In the genomic region with DNA sequence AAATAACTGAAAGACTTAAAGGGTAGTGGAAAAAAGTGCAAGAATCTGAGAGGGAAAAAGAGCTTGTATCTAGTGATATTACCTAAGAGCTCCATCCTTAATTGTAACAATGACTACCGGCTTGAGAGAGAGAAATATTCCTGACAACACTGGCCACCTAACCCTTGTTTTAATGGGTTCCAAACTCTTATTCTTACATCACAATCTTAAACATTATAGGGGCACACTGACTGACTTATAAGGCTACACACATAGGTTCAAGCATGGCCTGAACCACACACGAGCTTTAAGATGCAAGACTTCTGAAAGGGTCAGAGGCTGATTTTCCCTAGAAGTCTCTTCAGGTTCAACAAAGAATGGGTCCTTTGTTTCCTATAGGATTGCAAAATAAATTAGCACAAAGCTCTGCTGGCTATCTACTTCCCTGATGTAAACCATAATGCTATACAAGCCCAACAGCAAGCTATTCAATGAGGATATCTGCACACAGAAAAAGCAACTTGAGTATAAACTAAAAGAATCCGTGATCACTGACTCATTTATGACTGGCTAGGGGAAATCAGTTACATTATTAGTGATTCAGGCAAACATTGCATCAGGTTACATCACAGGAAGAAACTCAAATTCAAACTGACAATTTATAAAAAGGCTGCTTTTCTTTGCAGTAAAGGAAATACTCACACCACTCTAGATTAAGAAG, we compare ENCODE assay signal across 1 cellular context.
TF ChIP-seq lines count a peak whose summit lies in the region.

No MANE protein-coding gene starts in this region.

TF ChIP-seq in K562, 482 proteins besides CTCF, POLR2A, EP300 and RAD21 (continued from another document):
- TF ChIP-seq, protein P1, sequence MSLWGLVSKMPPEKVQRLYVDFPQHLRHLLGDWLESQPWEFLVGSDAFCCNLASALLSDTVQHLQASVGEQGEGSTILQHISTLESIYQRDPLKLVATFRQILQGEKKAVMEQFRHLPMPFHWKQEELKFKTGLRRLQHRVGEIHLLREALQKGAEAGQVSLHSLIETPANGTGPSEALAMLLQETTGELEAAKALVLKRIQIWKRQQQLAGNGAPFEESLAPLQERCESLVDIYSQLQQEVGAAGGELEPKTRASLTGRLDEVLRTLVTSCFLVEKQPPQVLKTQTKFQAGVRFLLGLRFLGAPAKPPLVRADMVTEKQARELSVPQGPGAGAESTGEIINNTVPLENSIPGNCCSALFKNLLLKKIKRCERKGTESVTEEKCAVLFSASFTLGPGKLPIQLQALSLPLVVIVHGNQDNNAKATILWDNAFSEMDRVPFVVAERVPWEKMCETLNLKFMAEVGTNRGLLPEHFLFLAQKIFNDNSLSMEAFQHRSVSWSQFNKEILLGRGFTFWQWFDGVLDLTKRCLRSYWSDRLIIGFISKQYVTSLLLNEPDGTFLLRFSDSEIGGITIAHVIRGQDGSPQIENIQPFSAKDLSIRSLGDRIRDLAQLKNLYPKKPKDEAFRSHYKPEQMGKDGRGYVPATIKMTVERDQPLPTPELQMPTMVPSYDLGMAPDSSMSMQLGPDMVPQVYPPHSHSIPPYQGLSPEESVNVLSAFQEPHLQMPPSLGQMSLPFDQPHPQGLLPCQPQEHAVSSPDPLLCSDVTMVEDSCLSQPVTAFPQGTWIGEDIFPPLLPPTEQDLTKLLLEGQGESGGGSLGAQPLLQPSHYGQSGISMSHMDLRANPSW (CRISPR knock-in tag; IDR thresholded peaks at IDR 0.05) = no peak
- TF ChIP-seq FOSL1 (tag; conservative IDR thresholded peaks at IDR 0.05) = peak; percentile 80
- peak; percentile 59; the same call in 1 of the 2 replicates for TF ChIP-seq FOXM1 (IDR thresholded peaks at IDR 0.05; ENCODE audit: low read depth)
- no peak for TF ChIP-seq FOXM1 (CRISPR knock-in tag; IDR thresholded peaks at IDR 0.05; ENCODE audit: low read depth)
- no peak for TF ChIP-seq MYNN (IDR thresholded peaks at IDR 0.05)
- no peak for TF ChIP-seq MYNN (CRISPR knock-in tag; IDR thresholded peaks at IDR 0.05)
- no peak for TF ChIP-seq EGR1 (conservative IDR thresholded peaks at IDR 0.05)
- 0 out of 2 replicates have a peak, but pooled peaks have one; percentile 40 for TF ChIP-seq KAT7 (CRISPR knock-in tag; IDR thresholded peaks at IDR 0.05; ENCODE audit: borderline replicate concordance)
- no peak for TF ChIP-seq NFATC3 (IDR thresholded peaks at IDR 0.05)
- 0 out of 2 replicates have a peak, but pooled peaks have one; percentile 19 for TF ChIP-seq CEBPB (tag; IDR thresholded peaks at IDR 0.05)
- TF ChIP-seq ATF7 (IDR thresholded peaks at IDR 0.05) = peak; percentile 21; the same call in 1 of the 2 replicates
- TF ChIP-seq, protein P2, sequence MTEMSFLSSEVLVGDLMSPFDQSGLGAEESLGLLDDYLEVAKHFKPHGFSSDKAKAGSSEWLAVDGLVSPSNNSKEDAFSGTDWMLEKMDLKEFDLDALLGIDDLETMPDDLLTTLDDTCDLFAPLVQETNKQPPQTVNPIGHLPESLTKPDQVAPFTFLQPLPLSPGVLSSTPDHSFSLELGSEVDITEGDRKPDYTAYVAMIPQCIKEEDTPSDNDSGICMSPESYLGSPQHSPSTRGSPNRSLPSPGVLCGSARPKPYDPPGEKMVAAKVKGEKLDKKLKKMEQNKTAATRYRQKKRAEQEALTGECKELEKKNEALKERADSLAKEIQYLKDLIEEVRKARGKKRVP (CRISPR knock-in tag; IDR thresholded peaks at IDR 0.05) = peak; percentile 46; the same call in 1 of the 2 replicates
- peak; percentile 53; the same call in 1 of the 2 replicates for TF ChIP-seq MYBL2 (IDR thresholded peaks at IDR 0.05; ENCODE audit: low read depth)
- TF ChIP-seq MYBL2 (CRISPR knock-in tag; IDR thresholded peaks at IDR 0.05; ENCODE audit: borderline replicate concordance) = no peak
- peak; percentile 59; the same call in 1 of the 2 replicates for TF ChIP-seq ZNF584 (CRISPR knock-in tag; IDR thresholded peaks at IDR 0.05; ENCODE audit: low read depth)
- peak; percentile 33 to 72; a peak in 2 of 4 replicates for TF ChIP-seq TRIM24 (IDR thresholded peaks at IDR 0.05)
- TF ChIP-seq CEBPG (CRISPR knock-in tag; IDR thresholded peaks at IDR 0.05) = peak; percentile 66
- peak; percentile 80 to 97 for TF ChIP-seq CEBPG (tag; conservative IDR thresholded peaks at IDR 0.05 in 1 of 2, IDR thresholded peaks at IDR 0.05 in 1 of 2)
- peak; percentile 24; the same call in 1 of the 2 replicates for TF ChIP-seq ZNF644 (tag; IDR thresholded peaks at IDR 0.05; ENCODE audit: low read depth)
- no peak for TF ChIP-seq STAT5B (CRISPR knock-in tag; IDR thresholded peaks at IDR 0.05)
- TF ChIP-seq ZNF175 (CRISPR knock-in tag; IDR thresholded peaks at IDR 0.05; ENCODE audit: low read depth) = peak; percentile 19; the same call in 1 of the 2 replicates
- TF ChIP-seq GABPB1 (CRISPR knock-in tag; IDR thresholded peaks at IDR 0.05) = 0 out of 2 replicates have a peak, but pooled peaks have one; percentile 22
